Comparison of ENCODE assay signal across 8 cellular contexts in genomic region chr5:177457239-177458121, GRCh38. TPM values are rescaled to one million over a fixed set of nuclear protein-coding genes. Genes with fewer than 3 reads are reported as not detected.
DNase-seq lines count a peak whose midpoint lies in the region; ATAC-seq and TF ChIP-seq lines count a peak whose summit lies in the region.

No MANE protein-coding gene starts in this region.

- no peaks in the 10 kb centered on the region for H3K27me3 Mint-ChIP-seq in MCF 10A (ENCODE audit: insufficient read depth, unreplicated experiment)

- POLR2A ChIA-PET in MCF 10A (lab: Yijun Ruan, JAX): interaction anchor here (0.7 to 12.7 kb wide), 7 partner anchors 12 to 106 kb away, joined by 3 to 202 read pairs (median 4); partner anchors contain the start of genes LMAN2, PDLIM7, PFN3 and PRR7

- CTCF ChIA-PET in MCF 10A (lab: Yijun Ruan, JAX): interaction anchor here (0.5 to 15.3 kb wide), 34 partner anchors 7 to 1421 kb away, joined by 3 to 277 read pairs (median 4); partner anchors contain the start of genes PFN3 and PRR7

- H3K4me1 Mint-ChIP-seq in MCF 10A (ENCODE audit: insufficient read depth, unreplicated experiment): peaks cover 6% of the 10 kb centered on the region

- H3K27ac ChIP-seq in 22Rv1 (peak overlapping the region; percentile 96), iPS-20b (ENCODE audit: low read length) (peak overlapping the region; percentile 29), skeletal muscle tissue (ENCODE audit: low read depth, low read length) (peak overlapping the region; percentile 12)

- H3K4me3 Mint-ChIP-seq in MCF 10A (ENCODE audit: unreplicated experiment): no peak overlapping the region

- H3K27ac Mint-ChIP-seq in MCF 10A (ENCODE audit: low read depth, unreplicated experiment): no peak overlapping the region

- H3K9me3 Mint-ChIP-seq in MCF 10A (ENCODE audit: unreplicated experiment): no peaks in the 10 kb centered on the region

- no peak for TF ChIP-seq POLR2A in NB4 (IDR thresholded peaks at IDR 0.05; ENCODE audit: extremely low read depth, insufficient read length)

- H3K9me3 ChIP-seq in iPS-20b (ENCODE audit: insufficient read depth, low read depth, low read length): no peaks in the 10 kb centered on the region
- H3K9me3 ChIP-seq in skeletal muscle tissue (ENCODE audit: control insufficient read depth in 3 of 3, low read length in 3 of 3): no peaks in the 10 kb centered on the region

- H3K9ac ChIP-seq in iPS-20b (ENCODE audit: low read depth, low read length): no peak overlapping the region
- peak overlapping the region in 1 of 3 donors; percentile 3 for H3K9ac ChIP-seq in skeletal muscle tissue (ENCODE audit: low read depth in 1 of 3, low read length in 3 of 3)

- H3K27me3 ChIP-seq in iPS-20b (ENCODE audit: insufficient read depth, low read length): peaks cover 13% of the 10 kb centered on the region
- H3K27me3 ChIP-seq in skeletal muscle tissue (ENCODE audit: control insufficient read depth in 3 of 3, insufficient read depth in 3 of 3, low read length in 3 of 3): peaks cover 0 to 15% (median 5%) of the 10 kb centered on the region in 3 donors

- intact Hi-C loops in MCF 10A (cut with micrococcal nuclease): no loop called here

- H3K4me3 ChIP-seq in NB4 (ENCODE audit: low read depth, low read length) (no peak overlapping the region), iPS-20b (ENCODE audit: low read length) (no peak overlapping the region), skeletal muscle tissue (ENCODE audit: low read length in 3 of 3) (no peak overlapping the region)

- peak; percentile 27 for ATAC-seq in HG02623 (IDR thresholded peaks at IDR 0.05; ENCODE audit: unreplicated experiment)

- TF ChIP-seq CTCF in 22Rv1 (IDR thresholded peaks at IDR 0.05) (peak; percentile 52), GM10266 (IDR thresholded peaks at IDR 0.05; ENCODE audit: control insufficient read depth, insufficient read depth, low read depth, missing control alignments) (peak; percentile 32), NB4 (IDR thresholded peaks at IDR 0.05; ENCODE audit: low read depth, low read length) (peak; percentile 30), MCF 10A (IDR thresholded peaks at IDR 0.05; ENCODE audit: unreplicated experiment) (peak; percentile 68)

- peak; percentile 94 for DNase-seq in GM10266 (ENCODE audit: extremely low spot score)
- DNase-seq in NB4 (ENCODE audit: low read depth): peak; percentile 88
- peak; percentile 98 for DNase-seq in SIG-M5 treated with dmso at 0.1 percent for 504 hours (lab: John Stamatoyannopoulos, UW; ENCODE audit: unreplicated experiment)
- peak; percentile 99 for DNase-seq in MCF 10A (ENCODE audit: unreplicated experiment)

- H3K36me3 Mint-ChIP-seq in MCF 10A (ENCODE audit: insufficient read depth, unreplicated experiment): peaks cover 36% of the 10 kb centered on the region

- BruUV-seq in MCF 10A (replicated peaks; lab: Mats Ljungman, UMichigan): TSS peak; percentile 48

- H3K4me1 ChIP-seq in iPS-20b (ENCODE audit: insufficient read depth, low read length): peaks cover 5% of the 10 kb centered on the region; the same call in 1 of the 2 replicates
- H3K4me1 ChIP-seq in skeletal muscle tissue (ENCODE audit: control insufficient read depth in 3 of 3, insufficient read depth in 3 of 3, low read length in 3 of 3): peaks cover 24 to 32% (median 26%) of the 10 kb centered on the region in 3 donors

- H3K36me3 ChIP-seq in iPS-20b (ENCODE audit: insufficient read depth, low read depth, low read length): peaks cover 55% of the 10 kb centered on the region
- H3K36me3 ChIP-seq in skeletal muscle tissue (ENCODE audit: control insufficient read depth in 3 of 3, insufficient read depth in 3 of 3, low read length in 3 of 3): peaks cover 0 to 6% (median 6%) of the 10 kb centered on the region in 3 donors

RNA-seq across cellular contexts. Expression of gene PRR7, which starts 10.9 kb away (rescaled TPM):
- total RNA-seq in MCF 10A (2022): 15.0 and 23.2 TPM in 2 replicates
- total RNA-seq in skeletal muscle tissue: 0.52 TPM

RNA-seq across cellular contexts. Expression of gene DBN1, which starts 16.0 kb away (rescaled TPM):
- total RNA-seq in MCF 10A (2022): 149 and 165 TPM in 2 replicates
- 108 TPM for total RNA-seq in skeletal muscle tissue

RNA-seq across cellular contexts. Expression of gene GRK6, which starts 31.0 kb away (rescaled TPM):
- 45.2 and 52.0 TPM in 2 replicates for total RNA-seq in MCF 10A (2022)
- total RNA-seq in skeletal muscle tissue: 12.5 TPM

RNA-seq across cellular contexts. Expression of gene PDLIM7, which starts 39.9 kb away (rescaled TPM):
- total RNA-seq in MCF 10A (2022) (164 and 257 TPM in 2 replicates), skeletal muscle tissue (44.9 TPM)

RNA-seq across cellular contexts. Expression of gene F12, which starts 48.1 kb away (rescaled TPM):
- total RNA-seq in MCF 10A (2022) (13.6 and 16.5 TPM in 2 replicates), skeletal muscle tissue (not detected)

Comparison
In these comparisons a context has a peak if more than half of its experiments do, and no peak if none do; other contexts are left out.
1. H3K27ac ChIP-seq: peak in every context shown above with its lines; median percentile 96 in 22Rv1; 29 in iPS-20b; 12 in skeletal muscle tissue.
2. RNA of gene PRR7, which starts 10.9 kb away (total RNA-seq): 15.0 to 23.2 TPM in MCF 10A; 0.52 TPM in skeletal muscle tissue (single experiment); every median in the first group is over 10 times any median in the second.
3. Peak in every context shown above with its lines, with median percentiles within 50 percentile points of each other: CTCF ChIP-seq and DNase-seq.